ENCODE assay signal across 2 cellular contexts in the genomic region with DNA sequence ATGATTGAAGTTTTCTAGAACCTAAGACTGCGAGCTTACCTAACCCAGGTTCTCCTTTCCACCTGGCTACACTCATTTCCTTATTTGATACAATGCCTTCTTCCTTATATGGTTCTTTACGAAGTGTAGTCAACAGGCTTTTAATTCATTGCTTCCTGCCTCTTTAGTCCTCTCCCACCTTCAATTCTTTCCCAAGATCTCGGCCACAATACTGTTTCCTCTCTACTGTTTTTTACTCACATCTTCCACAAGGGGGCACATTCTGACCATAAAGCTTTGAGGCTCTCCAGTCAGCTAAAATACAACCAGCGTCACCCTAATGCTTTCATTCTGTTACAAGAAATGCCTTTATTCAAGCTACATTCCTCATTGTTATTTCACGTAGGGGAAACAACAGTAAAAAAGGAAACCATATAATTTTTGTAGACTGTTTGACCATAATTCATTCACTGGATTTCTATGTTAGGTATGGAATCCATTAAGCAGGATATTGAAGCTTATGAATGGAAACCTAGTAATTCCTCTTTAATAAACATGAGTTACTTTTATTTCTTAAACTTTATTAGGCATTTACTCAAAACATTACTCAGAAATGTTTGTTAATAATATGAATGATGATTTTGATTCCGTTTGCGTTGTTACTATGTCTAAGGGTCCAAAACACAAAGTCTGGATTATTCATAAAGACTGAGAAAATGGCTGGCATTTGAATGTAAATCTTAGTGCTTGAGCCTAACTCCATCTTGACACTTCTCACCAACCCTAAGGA.
TF ChIP-seq lines count a peak whose summit lies in the region.

No MANE protein-coding gene starts in this region.

TF ChIP-seq in GM23338, 12 proteins besides CTCF, POLR2A, EP300 and RAD21 (continues in another document):
- TF ChIP-seq STAT1 (IDR thresholded peaks at IDR 0.05; ENCODE audit: unreplicated experiment): no peak
- TF ChIP-seq ZNF114 (CRISPR knock-in tag; IDR thresholded peaks at IDR 0.05): no peak
- TF ChIP-seq, protein P1, sequence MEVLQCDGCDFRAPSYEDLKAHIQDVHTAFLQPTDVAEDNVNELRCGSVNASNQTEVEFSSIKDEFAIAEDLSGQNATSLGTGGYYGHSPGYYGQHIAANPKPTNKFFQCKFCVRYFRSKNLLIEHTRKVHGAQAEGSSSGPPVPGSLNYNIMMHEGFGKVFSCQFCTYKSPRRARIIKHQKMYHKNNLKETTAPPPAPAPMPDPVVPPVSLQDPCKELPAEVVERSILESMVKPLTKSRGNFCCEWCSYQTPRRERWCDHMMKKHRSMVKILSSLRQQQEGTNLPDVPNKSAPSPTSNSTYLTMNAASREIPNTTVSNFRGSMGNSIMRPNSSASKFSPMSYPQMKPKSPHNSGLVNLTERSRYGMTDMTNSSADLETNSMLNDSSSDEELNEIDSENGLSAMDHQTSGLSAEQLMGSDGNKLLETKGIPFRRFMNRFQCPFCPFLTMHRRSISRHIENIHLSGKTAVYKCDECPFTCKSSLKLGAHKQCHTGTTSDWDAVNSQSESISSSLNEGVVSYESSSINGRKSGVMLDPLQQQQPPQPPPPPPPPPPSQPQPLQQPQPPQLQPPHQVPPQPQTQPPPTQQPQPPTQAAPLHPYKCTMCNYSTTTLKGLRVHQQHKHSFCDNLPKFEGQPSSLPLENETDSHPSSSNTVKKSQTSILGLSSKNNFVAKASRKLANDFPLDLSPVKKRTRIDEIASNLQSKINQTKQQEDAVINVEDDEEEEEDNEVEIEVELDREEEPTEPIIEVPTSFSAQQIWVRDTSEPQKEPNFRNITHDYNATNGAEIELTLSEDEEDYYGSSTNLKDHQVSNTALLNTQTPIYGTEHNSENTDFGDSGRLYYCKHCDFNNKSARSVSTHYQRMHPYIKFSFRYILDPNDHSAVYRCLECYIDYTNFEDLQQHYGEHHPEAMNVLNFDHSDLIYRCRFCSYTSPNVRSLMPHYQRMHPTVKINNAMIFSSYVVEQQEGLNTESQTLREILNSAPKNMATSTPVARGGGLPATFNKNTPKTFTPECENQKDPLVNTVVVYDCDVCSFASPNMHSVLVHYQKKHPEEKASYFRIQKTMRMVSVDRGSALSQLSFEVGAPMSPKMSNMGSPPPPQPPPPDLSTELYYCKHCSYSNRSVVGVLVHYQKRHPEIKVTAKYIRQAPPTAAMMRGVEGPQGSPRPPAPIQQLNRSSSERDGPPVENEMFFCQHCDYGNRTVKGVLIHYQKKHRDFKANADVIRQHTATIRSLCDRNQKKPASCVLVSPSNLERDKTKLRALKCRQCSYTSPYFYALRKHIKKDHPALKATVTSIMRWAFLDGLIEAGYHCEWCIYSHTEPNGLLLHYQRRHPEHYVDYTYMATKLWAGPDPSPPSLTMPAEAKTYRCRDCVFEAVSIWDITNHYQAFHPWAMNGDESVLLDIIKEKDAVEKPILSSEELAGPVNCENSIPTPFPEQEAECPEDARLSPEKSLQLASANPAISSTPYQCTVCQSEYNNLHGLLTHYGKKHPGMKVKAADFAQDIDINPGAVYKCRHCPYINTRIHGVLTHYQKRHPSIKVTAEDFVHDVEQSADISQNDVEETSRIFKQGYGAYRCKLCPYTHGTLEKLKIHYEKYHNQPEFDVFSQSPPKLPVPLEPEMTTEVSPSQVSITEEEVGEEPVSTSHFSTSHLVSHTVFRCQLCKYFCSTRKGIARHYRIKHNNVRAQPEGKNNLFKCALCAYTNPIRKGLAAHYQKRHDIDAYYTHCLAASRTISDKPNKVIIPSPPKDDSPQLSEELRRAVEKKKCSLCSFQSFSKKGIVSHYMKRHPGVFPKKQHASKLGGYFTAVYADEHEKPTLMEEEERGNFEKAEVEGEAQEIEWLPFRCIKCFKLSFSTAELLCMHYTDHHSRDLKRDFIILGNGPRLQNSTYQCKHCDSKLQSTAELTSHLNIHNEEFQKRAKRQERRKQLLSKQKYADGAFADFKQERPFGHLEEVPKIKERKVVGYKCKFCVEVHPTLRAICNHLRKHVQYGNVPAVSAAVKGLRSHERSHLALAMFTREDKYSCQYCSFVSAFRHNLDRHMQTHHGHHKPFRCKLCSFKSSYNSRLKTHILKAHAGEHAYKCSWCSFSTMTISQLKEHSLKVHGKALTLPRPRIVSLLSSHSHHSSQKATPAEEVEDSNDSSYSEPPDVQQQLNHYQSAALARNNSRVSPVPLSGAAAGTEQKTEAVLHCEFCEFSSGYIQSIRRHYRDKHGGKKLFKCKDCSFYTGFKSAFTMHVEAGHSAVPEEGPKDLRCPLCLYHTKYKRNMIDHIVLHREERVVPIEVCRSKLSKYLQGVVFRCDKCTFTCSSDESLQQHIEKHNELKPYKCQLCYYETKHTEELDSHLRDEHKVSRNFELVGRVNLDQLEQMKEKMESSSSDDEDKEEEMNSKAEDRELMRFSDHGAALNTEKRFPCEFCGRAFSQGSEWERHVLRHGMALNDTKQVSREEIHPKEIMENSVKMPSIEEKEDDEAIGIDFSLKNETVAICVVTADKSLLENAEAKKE (CRISPR knock-in tag; IDR thresholded peaks at IDR 0.05): no peak
- TF ChIP-seq JUNB (IDR thresholded peaks at IDR 0.05; ENCODE audit: unreplicated experiment): no peak
- TF ChIP-seq, protein P2, sequence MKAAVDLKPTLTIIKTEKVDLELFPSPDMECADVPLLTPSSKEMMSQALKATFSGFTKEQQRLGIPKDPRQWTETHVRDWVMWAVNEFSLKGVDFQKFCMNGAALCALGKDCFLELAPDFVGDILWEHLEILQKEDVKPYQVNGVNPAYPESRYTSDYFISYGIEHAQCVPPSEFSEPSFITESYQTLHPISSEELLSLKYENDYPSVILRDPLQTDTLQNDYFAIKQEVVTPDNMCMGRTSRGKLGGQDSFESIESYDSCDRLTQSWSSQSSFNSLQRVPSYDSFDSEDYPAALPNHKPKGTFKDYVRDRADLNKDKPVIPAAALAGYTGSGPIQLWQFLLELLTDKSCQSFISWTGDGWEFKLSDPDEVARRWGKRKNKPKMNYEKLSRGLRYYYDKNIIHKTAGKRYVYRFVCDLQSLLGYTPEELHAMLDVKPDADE (IDR thresholded peaks at IDR 0.05): no peak
- no peak for TF ChIP-seq EZH2phosphoT487 (IDR thresholded peaks at IDR 0.05; ENCODE audit: unreplicated experiment)
- no peak for TF ChIP-seq EZH2 (IDR thresholded peaks at IDR 0.05; ENCODE audit: low read depth, unreplicated experiment)
- TF ChIP-seq NANOG (IDR thresholded peaks at IDR 0.05; ENCODE audit: borderline replicate concordance): no peak
- no peak for TF ChIP-seq CREB1 (CRISPR knock-in tag; IDR thresholded peaks at IDR 0.05; ENCODE audit: low read depth)
- no peak for TF ChIP-seq POLR2AphosphoS5 (IDR thresholded peaks at IDR 0.05; ENCODE audit: low read depth)

TF ChIP-seq in IMR-90, 13 proteins besides CTCF, POLR2A, EP300 and RAD21:
- TF ChIP-seq SMC3 (IDR thresholded peaks at IDR 0.05; ENCODE audit: low read depth, low read length) (peak; percentile 71), MAFK (IDR thresholded peaks at IDR 0.05; ENCODE audit: low read depth, low read length) (peak; percentile 72), CEBPB (IDR thresholded peaks at IDR 0.05; ENCODE audit: low read depth, low read length) (peak; percentile 21; the same call in 1 of the 2 replicates), NFE2L2 (IDR thresholded peaks at IDR 0.05; ENCODE audit: low read depth, low read length) (no peak)
TF ChIP-seq in IMR-90: peak in this region for 3.
